ENCODE assay signal across 18 cellular contexts in genomic region chr12:57868211-57868610, GRCh38. TPM values are rescaled to one million over a fixed set of nuclear protein-coding genes. Genes with fewer than 3 reads are reported as not detected.
DNase-seq lines count a peak whose midpoint lies in the region; ATAC-seq and TF ChIP-seq lines count a peak whose summit lies in the region.
"Had no signal": no experiment of that assay in that cellular context is flagged by ENCODE, and none has a peak within 500 bp of the region (broad histone marks: within the 10 kb centered on the region; RNA-seq: fewer than 3 reads in every experiment).

No MANE protein-coding gene starts in this region.

- dilution Hi-C loops in IMR-90 (cut with HindIII; ENCODE audit: low sequenced_read_pairs, unreplicated experiment): no loop called here

- no peak for TF ChIP-seq RAD21 in IMR-90 (IDR thresholded peaks at IDR 0.05; ENCODE audit: low read length)

- peak overlapping the region; percentile 34 to 78; a peak in 2 of 4 replicates for H4K8ac ChIP-seq in IMR-90 (ENCODE audit: low read depth in 2 of 2, low read length in 2 of 2)

- H2BK20ac ChIP-seq in IMR-90 (ENCODE audit: low read depth, low read length): peak overlapping the region; percentile 72; the same call in 1 of the 2 replicates

- H3K27me3 Mint-ChIP-seq in endodermal cell (ENCODE audit: insufficient read depth) (peaks cover 20% of the 10 kb centered on the region), neural crest cell (ENCODE audit: low read depth) (peaks cover 17% of the 10 kb centered on the region)
- peaks cover 47% of the 10 kb centered on the region for H3K27me3 Mint-ChIP-seq in stimulated activated memory B cell treated with anti-CD40 and anti-IgM and Interleukin-4, amounts not matched to agents 10 μg/mL and 1 μg/mL and 100 μg/mL, for 72 hours

- no peak overlapping the region; the same call in 1 of the 2 replicates for H3K4me2 ChIP-seq in IMR-90 (ENCODE audit: low read depth, low read length)

- peak overlapping the region; percentile 68 for H2BK120ac ChIP-seq in IMR-90 (ENCODE audit: low read depth, low read length)

- POLR2A ChIA-PET in IMR-90 (lab: Charles Lee; ENCODE audit: unreplicated experiment): no interaction called here

- H3K9me1 ChIP-seq in IMR-90 (ENCODE audit: insufficient read depth, low read length): peaks cover 21% of the 10 kb centered on the region

- H3K18ac ChIP-seq in IMR-90 (ENCODE audit: low read depth, low read length): peak overlapping the region; percentile 47

- H2AK9ac ChIP-seq in IMR-90 (replicated peaks; ENCODE audit: low read depth, low read length, poor library complexity): no peak overlapping the region

- H3K9ac ChIP-seq in IMR-90 (ENCODE audit: low read depth, low read length): no peak overlapping the region
- no peak overlapping the region for H3K9ac ChIP-seq in endodermal cell (ENCODE audit: extremely low read depth, low read length, poor library complexity, severe bottlenecking)

- peak overlapping the region; percentile 81; the same call in 1 of the 2 replicates for H3K23ac ChIP-seq in IMR-90 (ENCODE audit: low read depth, low read length)

- DNase-seq in IMR-90: peak; percentile 36
- no peak for DNase-seq in endodermal cell
- no peak for DNase-seq in neural crest cell (ENCODE audit: low read depth, low spot score)
- DNase-seq in tibial artery: no peak
- no peak for DNase-seq in cerebellar cortex (ENCODE audit: low spot score)
- DNase-seq in H7: no peak
- DNase-seq in KBM-7: no peak
- DNase-seq: AML-193; foreskin melanocyte; GF-D8; Karpas-422; naive B cell; stimulated activated CD4-positive, alpha-beta T cell treated with anti-CD3 and anti-CD28 coated beads, Interleukin-2, amount 100 ng/mL, for 48 hours; T-cell had no signal

- H4K20me1 ChIP-seq in IMR-90 (ENCODE audit: insufficient read depth, low read length): no peaks in the 10 kb centered on the region

- no peak for TF ChIP-seq POLR2A in IMR-90 (IDR thresholded peaks at IDR 0.05; ENCODE audit: low read depth, low read length)

- no peaks in the 10 kb centered on the region for H3K27me3 ChIP-seq in IMR-90 (ENCODE audit: control insufficient read depth, insufficient read depth, low read length)
- peaks cover 26% of the 10 kb centered on the region for H3K27me3 ChIP-seq in endodermal cell (ENCODE audit: control insufficient read depth, insufficient read depth, low read length, poor library complexity, severe bottlenecking)
- no peaks in the 10 kb centered on the region for H3K27me3 ChIP-seq in tibial artery
- peaks cover 25% of the 10 kb centered on the region for H3K27me3 ChIP-seq in H7 (ENCODE audit: control insufficient read depth, insufficient read depth, low read length)
- H3K27me3 ChIP-seq: left lung had no signal

- H3K4me3 ChIP-seq in IMR-90 (ENCODE audit: insufficient read depth, low read depth, low read length) (no peak overlapping the region), endodermal cell (ENCODE audit: low read length) (no peak overlapping the region), tibial artery (no peak overlapping the region), H7 (ENCODE audit: insufficient read depth, low read depth, low read length) (no peak overlapping the region)
- H3K4me3 ChIP-seq: left lung had no signal

- H3K9me3 Mint-ChIP-seq in endodermal cell: peaks cover 2% of the 10 kb centered on the region
- peaks cover 2% of the 10 kb centered on the region for H3K9me3 Mint-ChIP-seq in neural crest cell
- H3K9me3 Mint-ChIP-seq in stimulated activated memory B cell treated with anti-CD40 and anti-IgM and Interleukin-4, amounts not matched to agents 10 μg/mL and 1 μg/mL and 100 μg/mL, for 72 hours: no peaks in the 10 kb centered on the region
- H3K9me3 Mint-ChIP-seq: central memory CD8-positive, alpha-beta T cell; naive B cell; T-cell had no signal

- peak overlapping the region; percentile 74 for H4K5ac ChIP-seq in IMR-90 (ENCODE audit: low read depth, low read length)

- no peaks in the 10 kb centered on the region for H3K9me3 ChIP-seq in IMR-90 (ENCODE audit: control insufficient read depth, insufficient read depth, low read length)
- H3K9me3 ChIP-seq in endodermal cell (ENCODE audit: control insufficient read depth, low read length): no peaks in the 10 kb centered on the region
- H3K9me3 ChIP-seq in tibial artery: no peaks in the 10 kb centered on the region
- H3K9me3 ChIP-seq: left lung had no signal

- H2BK15ac ChIP-seq in IMR-90 (ENCODE audit: low read depth, low read length): peak overlapping the region; percentile 54; the same call in 2 of the 3 replicates

- peaks cover 4 to 13% of the 10 kb centered on the region in 2 experiments for H3K79me1 ChIP-seq in IMR-90 (ENCODE audit: low read depth in 1 of 2, low read length in 2 of 2)

- peak overlapping the region; percentile 80 for H3K4ac ChIP-seq in IMR-90 (ENCODE audit: low read depth, low read length)

- peak overlapping the region; percentile 70 for H3K14ac ChIP-seq in IMR-90 (replicated peaks; ENCODE audit: low read depth, low read length)

- CTCF ChIA-PET in IMR-90 (lab: Yijun Ruan, JAX): no interaction called here

- H2BK5ac ChIP-seq in IMR-90 (ENCODE audit: low read depth, low read length, poor library complexity, severe bottlenecking): no peak overlapping the region

- no peaks in the 10 kb centered on the region for H3K36me3 Mint-ChIP-seq in endodermal cell (ENCODE audit: low read depth)
- no peaks in the 10 kb centered on the region for H3K36me3 Mint-ChIP-seq in neural crest cell (ENCODE audit: low read depth)
- no peaks in the 10 kb centered on the region for H3K36me3 Mint-ChIP-seq in stimulated activated memory B cell treated with anti-CD40 and anti-IgM and Interleukin-4, amounts not matched to agents 10 μg/mL and 1 μg/mL and 100 μg/mL, for 72 hours
- H3K36me3 Mint-ChIP-seq: naive B cell, T-cell had no signal

- no peak overlapping the region for H3K56ac ChIP-seq in IMR-90 (ENCODE audit: extremely low read depth, insufficient read depth, low read length)

- intact Hi-C loops in IMR-90 (cut with micrococcal nuclease): no loop called here
- intact Hi-C loops in tibial artery (cut with DNase I; ENCODE audit: low total_unique reads): no loop called here

- H3K4me3 Mint-ChIP-seq in endodermal cell: no peak overlapping the region
- no peak overlapping the region for H3K4me3 Mint-ChIP-seq in neural crest cell
- no peak overlapping the region for H3K4me3 Mint-ChIP-seq in stimulated activated memory B cell treated with anti-CD40 and anti-IgM and Interleukin-4, amounts not matched to agents 10 μg/mL and 1 μg/mL and 100 μg/mL, for 72 hours
- H3K4me3 Mint-ChIP-seq: central memory CD8-positive, alpha-beta T cell; naive B cell; T-cell had no signal

- H3K4me1 Mint-ChIP-seq in endodermal cell: peaks cover 13% of the 10 kb centered on the region
- H3K4me1 Mint-ChIP-seq in neural crest cell: peaks cover 31% of the 10 kb centered on the region
- H3K4me1 Mint-ChIP-seq in stimulated activated memory B cell treated with anti-CD40 and anti-IgM and Interleukin-4, amounts not matched to agents 10 μg/mL and 1 μg/mL and 100 μg/mL, for 72 hours: no peaks in the 10 kb centered on the region

- H3K27ac Mint-ChIP-seq in endodermal cell (no peak overlapping the region), neural crest cell (ENCODE audit: unreplicated experiment) (peak overlapping the region; percentile 9)
- no peak overlapping the region for H3K27ac Mint-ChIP-seq in stimulated activated memory B cell treated with anti-CD40 and anti-IgM and Interleukin-4, amounts not matched to agents 10 μg/mL and 1 μg/mL and 100 μg/mL, for 72 hours
- H3K27ac Mint-ChIP-seq: naive B cell, T-cell had no signal

- H4K91ac ChIP-seq in IMR-90 (ENCODE audit: insufficient read depth, low read depth, low read length): peak overlapping the region; percentile 43

- no CpG with 5 or more reads among the region's 3 CpGs for WGBS in IMR-90 (ENCODE audit: extremely low coverage in 2 of 2, insufficient read length in 1 of 2), 2 experiments
- 89 to 92% methylated on average over 2 to 3 of the region's 3 CpGs for WGBS in endodermal cell (ENCODE audit: insufficient coverage in 1 of 2, insufficient read length in 1 of 2), 2 experiments

- peak overlapping the region; percentile 91; the same call in 1 of the 2 replicates for H2AK5ac ChIP-seq in IMR-90 (ENCODE audit: low read depth, low read length)

- in situ Hi-C loops in IMR-90 (cut with MboI; ENCODE audit: low sequenced_read_pairs) (no loop called here), KBM-7 (cut with MboI; ENCODE audit: low pct_unique_long_range_greater_than_20kb, low sequenced_read_pairs) (no loop called here)

- H3K4me1 ChIP-seq in IMR-90 (ENCODE audit: control insufficient read depth, insufficient read depth, low read length) (peaks cover 26% of the 10 kb centered on the region), endodermal cell (ENCODE audit: control insufficient read depth, insufficient read depth, low read length) (peaks cover 3% of the 10 kb centered on the region), tibial artery (peaks cover 0 to 41% (median 29%) of the 10 kb centered on the region in 4 donors)

- no peak for TF ChIP-seq CTCF in IMR-90 (conservative IDR thresholded peaks at IDR 0.05; ENCODE audit: low read depth, low read length)
- TF ChIP-seq CTCF in endodermal cell (conservative IDR thresholded peaks at IDR 0.05): no peak
- no peak for TF ChIP-seq CTCF in neural crest cell (conservative IDR thresholded peaks at IDR 0.05)
- TF ChIP-seq CTCF in tibial artery (IDR thresholded peaks at IDR 0.05): no peak

- ATAC-seq in IMR-90 (ENCODE audit: low read depth): no peak
- no peak for ATAC-seq in stimulated activated memory B cell treated with anti-CD40 and anti-IgM and Interleukin-4, amounts not matched to agents 10 μg/mL and 1 μg/mL and 100 μg/mL, for 72 hours
- ATAC-seq: left lung, T-cell had no signal

- no TSS peak for BruUV-seq in IMR-90 (replicated peaks; lab: Mats Ljungman, UMichigan)

- peak overlapping the region; percentile 71 for H2AFZ ChIP-seq in IMR-90 (replicated peaks; ENCODE audit: low read length, poor library complexity)

- H3K27ac ChIP-seq in IMR-90 (ENCODE audit: insufficient read depth, low read length): peak overlapping the region; percentile 56; the same call in 1 of the 2 replicates
- H3K27ac ChIP-seq in endodermal cell (ENCODE audit: low read depth, low read length): peak overlapping the region; percentile 97
- H3K27ac ChIP-seq in tibial artery: peak overlapping the region; percentile 69 to 70
- H3K27ac ChIP-seq: WERI-Rb-1 had no signal

- no peaks in the 10 kb centered on the region for H3K36me3 ChIP-seq in IMR-90 (ENCODE audit: control insufficient read depth, insufficient read depth, low read length)
- H3K36me3 ChIP-seq in endodermal cell (ENCODE audit: control insufficient read depth, insufficient read depth, low read length): no peaks in the 10 kb centered on the region
- H3K36me3 ChIP-seq in tibial artery: no peaks in the 10 kb centered on the region
- no peaks in the 10 kb centered on the region for H3K36me3 ChIP-seq in H7 (replicated peaks; ENCODE audit: control insufficient read depth, insufficient read depth, low read length)
- H3K36me3 ChIP-seq: left lung, WERI-Rb-1 had no signal

RNA-seq across cellular contexts. Expression of gene CTDSP2, which starts 21.7 kb away (rescaled TPM):
- 79.4 and 114 TPM in 2 replicates for total RNA-seq in IMR-90 (2012; rRNA removed)
- 150 and 156 TPM in 2 replicates for polyA plus RNA-seq in IMR-90 (2012; rRNA removed)
- polyA plus RNA-seq in IMR-90 (2012; cell fraction: cytosol; rRNA removed): 134 and 187 TPM in 2 replicates
- polyA plus RNA-seq in IMR-90 (2012; cell fraction: nucleus; rRNA removed; ENCODE audit: low replicate concordance): 152 and 213 TPM in 2 replicates
- total RNA-seq in endodermal cell: 100 to 1,000 TPM; 137 to 148 TPM
- polyA plus RNA-seq in endodermal cell (2013, experiment 1 of 2): 100 TPM
- 87.4 TPM for polyA plus RNA-seq in endodermal cell (2013, experiment 2 of 2)
- 83.2 and 83.4 TPM in 2 replicates for total RNA-seq in neural crest cell
- total RNA-seq in H7 (2014; rRNA removed; shearing (Covaris generic)): 59.3 and 74.2 TPM in 2 replicates

RNA-seq across cellular contexts. Expression of gene AVIL, which starts 49.7 kb away (rescaled TPM):
- 1.1 and 1.3 TPM in 2 replicates for total RNA-seq in IMR-90 (2012; rRNA removed)
- 2.1 and 2.5 TPM in 2 replicates for polyA plus RNA-seq in IMR-90 (2012; rRNA removed)
- 0.37 and 0.42 TPM in 2 replicates for polyA plus RNA-seq in IMR-90 (2012; cell fraction: cytosol; rRNA removed)
- 8.3 and 25.0 TPM in 2 replicates for polyA plus RNA-seq in IMR-90 (2012; cell fraction: nucleus; rRNA removed; ENCODE audit: low replicate concordance)
- 1 to 10 TPM in 1 of 2 donors, under 1 TPM in 1; 0.22 to 1.7 TPM for total RNA-seq in endodermal cell
- polyA plus RNA-seq in endodermal cell (2013, experiment 1 of 2): 0.68 TPM
- 0.50 TPM for polyA plus RNA-seq in endodermal cell (2013, experiment 2 of 2)
- 1.6 and 1.7 TPM in 2 replicates for total RNA-seq in neural crest cell
- 0.38 TPM in 1 of 2 replicates, not detected in the other for total RNA-seq in H7 (2014; rRNA removed; shearing (Covaris generic))
